ENCODE assay signal across 21 cellular contexts in the genomic region with DNA sequence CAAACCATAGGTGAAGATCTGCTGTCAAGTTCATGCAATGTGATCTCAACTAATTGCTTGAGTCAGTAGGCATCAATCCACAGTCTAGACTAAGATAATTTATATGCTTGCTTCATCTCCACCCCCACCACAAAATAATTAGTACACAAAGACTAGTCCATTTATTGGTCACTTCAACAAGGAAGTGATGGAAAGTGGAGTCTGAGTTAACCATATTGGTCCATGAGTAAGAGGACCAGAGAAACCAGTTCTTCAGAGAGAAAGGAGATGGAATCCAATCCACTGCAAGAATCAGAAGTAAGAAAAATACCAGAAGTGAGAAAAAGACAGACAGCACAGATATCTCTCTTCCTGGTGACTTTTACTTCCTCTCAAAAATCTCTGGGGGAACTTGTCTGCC.
DNase-seq lines count a peak whose midpoint lies in the region; ATAC-seq, FAIRE-seq and TF ChIP-seq lines count a peak whose summit lies in the region.
"Had no signal": no experiment of that assay in that cellular context is flagged by ENCODE, and none has a peak within 500 bp of the region (broad histone marks: within the 10 kb centered on the region; RNA-seq: fewer than 3 reads in every experiment).

No MANE protein-coding gene starts in this region.

- H3K4me3 ChIP-seq in bronchial epithelial cell (ENCODE audit: low read depth, low read length) = no peak overlapping the region
- H3K4me3 ChIP-seq: A549, GM12878, GM23338 had no signal

- H3K27me3 ChIP-seq in bronchial epithelial cell (ENCODE audit: control insufficient read depth, insufficient read depth, low read length) = no peaks in the 10 kb centered on the region
- H3K27me3 ChIP-seq in foreskin keratinocyte = no peaks in the 10 kb centered on the region

- FAIRE-seq in bronchial epithelial cell (lab: Jason Lieb, UNC) = no peak
- FAIRE-seq: A549, D721Med, GM12878, H54 had no signal

- H3K27ac ChIP-seq in foreskin keratinocyte = no peak overlapping the region
- H3K27ac ChIP-seq: 22Rv1, A549, C4-2B had no signal

- ATAC-seq in foreskin keratinocyte = peak; percentile 41
- ATAC-seq: A549, GM12878, GM23338 had no signal

- DNase-seq in NCI-H748 (lab: John Stamatoyannopoulos, UW; ENCODE audit: unreplicated experiment) = peak; percentile 62
- DNase-seq in NCI-H748 treated with DMSO at 0.1 percent for 48 hours (lab: John Stamatoyannopoulos, UW) = no peak
- peak; percentile 10 for DNase-seq in HPDE6-E6E7 (ENCODE audit: extremely low spot score)
- DNase-seq in bronchial epithelial cell (ENCODE audit: low read depth) = peak; percentile 76
- peak in 1 of 2 donors; percentile 50 for DNase-seq in foreskin keratinocyte
- DNase-seq in GM20000 (ENCODE audit: low spot score) = no peak
- no peak for DNase-seq in ecto neural progenitor cell (ENCODE audit: low spot score)
- DNase-seq: AML-193; Caco-2; CD4-positive, alpha-beta T cell; DMS153; DND-41; EL; HCEC 1CT had no signal

- no peaks in the 10 kb centered on the region for H3K4me1 ChIP-seq in foreskin keratinocyte
- H3K4me1 ChIP-seq: A549, Caco-2 had no signal

- TF ChIP-seq CTCF in bronchial epithelial cell (IDR thresholded peaks at IDR 0.05; ENCODE audit: insufficient read depth, low read length, severe bottlenecking) = no peak
- no peak for TF ChIP-seq CTCF in foreskin keratinocyte (conservative IDR thresholded peaks at IDR 0.05)
- no peak for TF ChIP-seq CTCF in GM20000 (IDR thresholded peaks at IDR 0.05; ENCODE audit: extremely low read depth, missing control alignments)

- H3K36me3 ChIP-seq in bronchial epithelial cell (ENCODE audit: control insufficient read depth, insufficient read depth, low read length) = no peaks in the 10 kb centered on the region

Comparison
In these comparisons a context has a peak if more than half of its experiments do, and no peak if none do; other contexts are left out.
1. DNase-seq: peak in NCI-H748 (single experiment), HPDE6-E6E7 (single experiment) and bronchial epithelial cell (single experiment); none in NCI-H748 treated with DMSO at 0.1 percent for 48 hours (single experiment), GM20000 (single experiment) and ecto neural progenitor cell (single experiment).